In genomic region chr10:17092986-17093803, GRCh38 we compare ENCODE assay signal across 22 cellular contexts. TPM values are rescaled to one million over a fixed set of nuclear protein-coding genes. Genes with fewer than 3 reads are reported as not detected.
A peak's percentile ranks its signal among the peaks of the same experiment; 100 is the strongest.
DNase-seq lines count a peak whose midpoint lies in the region; ATAC-seq, FAIRE-seq and TF ChIP-seq lines count a peak whose summit lies in the region.
"Had no signal": no experiment of that assay in that cellular context is flagged by ENCODE, and none has a peak within 500 bp of the region (broad histone marks: within the 10 kb centered on the region; RNA-seq: fewer than 3 reads in every experiment).

No MANE protein-coding gene starts in this region.

- TF ChIP-seq CTCF in AG10803 (conservative IDR thresholded peaks at IDR 0.05; ENCODE audit: low read length): no peak
- no peak for TF ChIP-seq CTCF in IMR-90 (conservative IDR thresholded peaks at IDR 0.05; ENCODE audit: low read depth, low read length)
- TF ChIP-seq CTCF in K562 (IDR thresholded peaks at IDR 0.05 in 2 of 3, conservative IDR thresholded peaks at IDR 0.05 in 1 of 3; ENCODE audit: insufficient read depth in 2 of 3, low read depth in 1 of 3, low read length in 3 of 3): no peak
- no peak for TF ChIP-seq CTCF in hepatocyte (IDR thresholded peaks at IDR 0.05; ENCODE audit: poor library complexity)

- BruUV-seq in IMR-90 (replicated peaks; lab: Mats Ljungman, UMichigan) (no TSS peak), K562 (replicated peaks; lab: Mats Ljungman, UMichigan) (no TSS peak)

- dilution Hi-C loops in IMR-90 (cut with HindIII; ENCODE audit: low sequenced_read_pairs, unreplicated experiment): no loop called here

- WGBS in IMR-90 (ENCODE audit: extremely low coverage in 2 of 2, insufficient read length in 1 of 2), 2 experiments: no CpG with 5 or more reads among the region's 5 CpGs
- WGBS in K562 (ENCODE audit: insufficient coverage, low coverage, missing lambda C conversion rate): 36% methylated on average over 5 of the region's 5 CpGs
- 41% methylated on average over 5 of the region's 5 CpGs for WGBS in hepatocyte (ENCODE audit: low lambda C conversion rate, missing lambda C conversion rate)

- H4K20me1 ChIP-seq in IMR-90 (ENCODE audit: insufficient read depth, low read length): no peaks in the 10 kb centered on the region
- no peaks in the 10 kb centered on the region for H4K20me1 ChIP-seq in K562 (replicated peaks; ENCODE audit: control insufficient read depth, insufficient read depth, low read length)
- H4K20me1 ChIP-seq in hepatocyte (ENCODE audit: insufficient read depth, poor library complexity, severe bottlenecking): no peaks in the 10 kb centered on the region
- H4K20me1 ChIP-seq: BLaER1 treated with 17β-estradiol and CSF1 and Interleukin-3, amounts not matched to agents 10 nM and 100 nM had no signal

- no peak overlapping the region for H2BK15ac ChIP-seq in IMR-90 (ENCODE audit: low read depth, low read length)

- no peaks in the 10 kb centered on the region for H3K79me2 ChIP-seq in K562 (ENCODE audit: control insufficient read depth, insufficient read depth, low read length)
- no peaks in the 10 kb centered on the region for H3K79me2 ChIP-seq in hepatocyte

- no peak overlapping the region for H2AK9ac ChIP-seq in IMR-90 (replicated peaks; ENCODE audit: low read depth, low read length, poor library complexity)

- TF ChIP-seq EP300 in K562 (IDR thresholded peaks at IDR 0.05; ENCODE audit: low read length): no peak

- DNase-seq in AG10803 (ENCODE audit: low read depth) (peak; percentile 53), IMR-90 (no peak), K562 (ENCODE audit: extremely low read depth in 1 of 4, low spot score in 3 of 4) (no peak), hepatocyte (ENCODE audit: low spot score) (no peak), SKM-1 (lab: John Stamatoyannopoulos, UW; ENCODE audit: unreplicated experiment) (no peak), sciatic nerve (ENCODE audit: low spot score) (no peak)
- DNase-seq in effector CD4-positive, alpha-beta T cell: no peak
- DNase-seq: CD8-positive, alpha-beta memory T cell; DMS53; EL; NCI-H1048; NCI-H1436 treated with DMSO at 0.1 percent for 48 hours; NCI-H2029; NCI-H345; NCI-H524 treated with DMSO at 0.1 percent for 48 hours; PC-9; SJCRH30 had no signal

- H2AK5ac ChIP-seq in IMR-90 (ENCODE audit: low read depth, low read length): no peak overlapping the region

- H3K79me1 ChIP-seq in IMR-90 (ENCODE audit: low read depth in 1 of 2, low read length in 2 of 2): no peaks in the 10 kb centered on the region

- POLR2A ChIA-PET in IMR-90 (lab: Charles Lee; ENCODE audit: unreplicated experiment): no interaction called here
- POLR2A ChIA-PET in K562 (lab: Yijun Ruan, JAX): no interaction called here

- H3K4me3 ChIP-seq in AG10803 (ENCODE audit: low read length) (no peak overlapping the region), IMR-90 (ENCODE audit: insufficient read depth, low read depth, low read length) (no peak overlapping the region), K562 (no peak overlapping the region), hepatocyte (no peak overlapping the region)
- H3K4me3 ChIP-seq: BLaER1 treated with 17β-estradiol and CSF1 and Interleukin-3, amounts not matched to agents 10 nM and 100 nM; PC-9; SJCRH30 had no signal

- CTCF ChIA-PET in IMR-90 (lab: Yijun Ruan, JAX): no interaction called here
- CTCF ChIA-PET in K562 (lab: Yijun Ruan, JAX; ENCODE audit: low intra/inter-chr PET ratio): no interaction called here

- no peak overlapping the region for H4K8ac ChIP-seq in IMR-90 (ENCODE audit: low read depth in 2 of 2, low read length in 2 of 2)

- no peak for TF ChIP-seq POLR2A in IMR-90 (IDR thresholded peaks at IDR 0.05; ENCODE audit: low read depth, low read length)
- TF ChIP-seq POLR2A in K562 (conservative IDR thresholded peaks at IDR 0.05): no peak

- H3K27me3 ChIP-seq in IMR-90 (ENCODE audit: control insufficient read depth, insufficient read depth, low read length): no peaks in the 10 kb centered on the region
- no peaks in the 10 kb centered on the region for H3K27me3 ChIP-seq in K562 (ENCODE audit: control insufficient read depth in 2 of 2, insufficient read depth in 2 of 2, low read length in 2 of 2)
- H3K27me3 ChIP-seq in hepatocyte: no peaks in the 10 kb centered on the region
- H3K27me3 ChIP-seq: BLaER1 treated with 17β-estradiol and CSF1 and Interleukin-3, amounts not matched to agents 10 nM and 100 nM; SJCRH30 had no signal

- no peak overlapping the region for H3K56ac ChIP-seq in IMR-90 (ENCODE audit: extremely low read depth, insufficient read depth, low read length)

- H3K4me2 ChIP-seq in IMR-90 (ENCODE audit: low read depth, low read length) (no peak overlapping the region), K562 (ENCODE audit: insufficient read depth, low read length) (no peak overlapping the region), hepatocyte (no peak overlapping the region)
- H3K4me2 ChIP-seq: PC-9 had no signal

- in situ Hi-C loops in IMR-90 (cut with MboI; ENCODE audit: low sequenced_read_pairs) (no loop called here), K562 (cut with MboI) (no loop called here)

- no peaks in the 10 kb centered on the region for H3K36me3 ChIP-seq in IMR-90 (ENCODE audit: control insufficient read depth, insufficient read depth, low read length)
- no peaks in the 10 kb centered on the region for H3K36me3 ChIP-seq in K562 (ENCODE audit: control insufficient read depth, insufficient read depth, low read length)
- H3K36me3 ChIP-seq in hepatocyte (replicated peaks; ENCODE audit: insufficient read depth, low read depth): no peaks in the 10 kb centered on the region
- H3K36me3 ChIP-seq: BLaER1 treated with 17β-estradiol and CSF1 and Interleukin-3, amounts not matched to agents 10 nM and 100 nM; SJCRH30 had no signal

- no peak overlapping the region for H3K4ac ChIP-seq in IMR-90 (ENCODE audit: low read depth, low read length)

- H2BK120ac ChIP-seq in IMR-90 (ENCODE audit: low read depth, low read length): no peak overlapping the region

- H4K5ac ChIP-seq in IMR-90 (ENCODE audit: low read depth, low read length): no peak overlapping the region

- H4K91ac ChIP-seq in IMR-90 (ENCODE audit: insufficient read depth, low read depth, low read length): no peak overlapping the region

- ATAC-seq in IMR-90 (ENCODE audit: low read depth) (no peak), K562 (no peak), sciatic nerve (no peak), GM19463 (IDR thresholded peaks at IDR 0.05; ENCODE audit: unreplicated experiment) (no peak)

- no peak overlapping the region for H3K18ac ChIP-seq in IMR-90 (ENCODE audit: low read depth, low read length)

- TF ChIP-seq RAD21 in IMR-90 (IDR thresholded peaks at IDR 0.05; ENCODE audit: low read length) (no peak), K562 (CRISPR knock-in tag; conservative IDR thresholded peaks at IDR 0.05 in 1 of 2, IDR thresholded peaks at IDR 0.05 in 1 of 2) (no peak)

- H2BK20ac ChIP-seq in IMR-90 (ENCODE audit: low read depth, low read length): no peak overlapping the region

- H3K9ac ChIP-seq in IMR-90 (ENCODE audit: low read depth, low read length): no peak overlapping the region
- no peak overlapping the region for H3K9ac ChIP-seq in K562 (ENCODE audit: insufficient read depth in 1 of 2, low read depth in 2 of 2, low read length in 2 of 2)
- H3K9ac ChIP-seq: BLaER1 treated with 17β-estradiol and CSF1 and Interleukin-3, amounts not matched to agents 10 nM and 100 nM had no signal

- FAIRE-seq in K562 (lab: Jason Lieb, UNC): no peak
- FAIRE-seq: GM12891, GM18507 had no signal

- intact Hi-C loops in IMR-90 (cut with micrococcal nuclease) (no loop called here), K562 (cut with micrococcal nuclease) (no loop called here), sciatic nerve (cut with DNase I) (no loop called here)

- H2BK5ac ChIP-seq in IMR-90 (ENCODE audit: low read depth, low read length, poor library complexity, severe bottlenecking): no peak overlapping the region

- no peaks in the 10 kb centered on the region for H3K9me2 ChIP-seq in hepatocyte (replicated peaks; ENCODE audit: insufficient read depth)

- no peak overlapping the region for H3K23ac ChIP-seq in IMR-90 (ENCODE audit: low read depth, low read length)

- H3K4me1 ChIP-seq in IMR-90 (ENCODE audit: control insufficient read depth, insufficient read depth, low read length) (peaks cover 2% of the 10 kb centered on the region), K562 (replicated peaks in 1 of 2; ENCODE audit: control insufficient read depth in 2 of 2, insufficient read depth in 2 of 2, low read length in 2 of 2) (no peaks in the 10 kb centered on the region; a peak in 2 of 5 replicates), hepatocyte (ENCODE audit: insufficient read depth) (no peaks in the 10 kb centered on the region)
- H3K4me1 ChIP-seq: SJCRH30 had no signal

- no peak overlapping the region for H3K27ac ChIP-seq in IMR-90 (ENCODE audit: insufficient read depth, low read length)
- no peak overlapping the region for H3K27ac ChIP-seq in K562 (ENCODE audit: extremely low read depth, low read depth, low read length)
- H3K27ac ChIP-seq in hepatocyte: peak overlapping the region; percentile 3
- H3K27ac ChIP-seq: PC-9, SJCRH30 had no signal

- no peaks in the 10 kb centered on the region for H3K9me3 ChIP-seq in IMR-90 (ENCODE audit: control insufficient read depth, insufficient read depth, low read length)
- no peaks in the 10 kb centered on the region for H3K9me3 ChIP-seq in K562 (replicated peaks; ENCODE audit: control insufficient read depth, insufficient read depth, low read depth, low read length)
- no peaks in the 10 kb centered on the region for H3K9me3 ChIP-seq in hepatocyte (ENCODE audit: low read depth)
- H3K9me3 ChIP-seq: SJCRH30 had no signal

- H3K9me1 ChIP-seq in IMR-90 (ENCODE audit: insufficient read depth, low read length): no peaks in the 10 kb centered on the region; the same call in 1 of the 2 replicates
- no peaks in the 10 kb centered on the region for H3K9me1 ChIP-seq in K562 (ENCODE audit: control insufficient read depth, insufficient read depth, low read length)

- no peak overlapping the region for H2AFZ ChIP-seq in IMR-90 (replicated peaks; ENCODE audit: low read length, poor library complexity)
- peak overlapping the region; percentile 49 for H2AFZ ChIP-seq in K562 (ENCODE audit: low read depth, low read length)
- H2AFZ ChIP-seq in hepatocyte: no peak overlapping the region
- H2AFZ ChIP-seq: PC-9 had no signal

- H3K14ac ChIP-seq in IMR-90 (replicated peaks; ENCODE audit: low read depth, low read length): 0 out of 2 replicates have a peak overlapping the region, but pooled peaks have one; percentile 14

RNA-seq across cellular contexts. Expression of gene CUBN, which starts 36.4 kb away (rescaled TPM):
- total RNA-seq in IMR-90 (2012; rRNA removed): 0.54 and 0.83 TPM in 2 replicates
- 0.10 and 0.19 TPM in 2 replicates for polyA plus RNA-seq in IMR-90 (2012; rRNA removed)
- polyA plus RNA-seq in IMR-90 (2012; cell fraction: cytosol; rRNA removed): 0.02 and 0.08 TPM in 2 replicates
- polyA plus RNA-seq in IMR-90 (2012; cell fraction: nucleus; rRNA removed; ENCODE audit: low replicate concordance): 0.21 and 1.1 TPM in 2 replicates
- total RNA-seq in K562 (2011; cell fraction: chromatin; rRNA removed; ENCODE audit: low replicate concordance): 0.55 and 0.67 TPM in 2 replicates
- total RNA-seq in K562 (2011; cell fraction: nucleolus; rRNA removed): 0.50 and 0.79 TPM in 2 replicates
- 0.38 and 0.95 TPM in 2 replicates for total RNA-seq in K562 (2011; cell fraction: nucleoplasm; rRNA removed)
- total RNA-seq in K562 (2014; rRNA removed): 0.08 and 0.09 TPM in 2 replicates
- total RNA-seq in K562 (2014; rRNA removed; fragmentation: Illumina TruSeq; extraction: Trizol): 0.13 and 0.33 TPM in 2 replicates
- total RNA-seq in K562 (2015; rRNA removed; fragmentation: Illumina TruSeq; extraction: Trizol): 0.22 and 0.23 TPM in 2 replicates
- total RNA-seq in K562 (2021): 0.09 and 0.22 TPM in 2 replicates
- 0.18 and 0.22 TPM in 2 replicates for polyA plus RNA-seq in K562 (2011; rRNA removed)
- 0.03 and 0.07 TPM in 2 replicates for polyA plus RNA-seq in K562 (2011; cell fraction: cytosol; rRNA removed)
- polyA plus RNA-seq in K562 (2011; cell fraction: nucleus; rRNA removed): 0.48 and 1.2 TPM in 2 replicates
- 0.12 and 0.79 TPM in 2 replicates for polyA plus RNA-seq in K562 (2012)
- 0.09 and 0.17 TPM in 2 replicates for polyA plus RNA-seq in K562 (2014; fragmentation: Illumina TruSeq; extraction: Trizol)
- polyA plus RNA-seq in K562 (2014; fragmentation: Nextera tagmentation; extraction: Ambion mirVana): under 1 TPM; 0.04 TPM
- 0.09 and 0.61 TPM in 2 replicates for polyA plus RNA-seq in K562 (2014; rRNA removed)
- polyA minus RNA-seq in K562 (2011; rRNA and poly(A)+ RNA removed): 0.48 and 0.67 TPM in 2 replicates
- not detected in 2 replicates for polyA minus RNA-seq in K562 (2011; cell fraction: cytosol; rRNA and poly(A)+ RNA removed)
- 0.40 and 1.6 TPM in 2 replicates for polyA minus RNA-seq in K562 (2011; cell fraction: nucleus; rRNA and poly(A)+ RNA removed)
- 9.4 and 10.6 TPM in 2 replicates for total RNA-seq in hepatocyte
- polyA plus RNA-seq in hepatocyte: 2.0 and 3.3 TPM in 2 replicates
- 27.6 TPM for total RNA-seq in sciatic nerve
- total RNA-seq: HT-29 had no signal
